Comparison of ENCODE assay signal across 18 cellular contexts in the genomic region with DNA sequence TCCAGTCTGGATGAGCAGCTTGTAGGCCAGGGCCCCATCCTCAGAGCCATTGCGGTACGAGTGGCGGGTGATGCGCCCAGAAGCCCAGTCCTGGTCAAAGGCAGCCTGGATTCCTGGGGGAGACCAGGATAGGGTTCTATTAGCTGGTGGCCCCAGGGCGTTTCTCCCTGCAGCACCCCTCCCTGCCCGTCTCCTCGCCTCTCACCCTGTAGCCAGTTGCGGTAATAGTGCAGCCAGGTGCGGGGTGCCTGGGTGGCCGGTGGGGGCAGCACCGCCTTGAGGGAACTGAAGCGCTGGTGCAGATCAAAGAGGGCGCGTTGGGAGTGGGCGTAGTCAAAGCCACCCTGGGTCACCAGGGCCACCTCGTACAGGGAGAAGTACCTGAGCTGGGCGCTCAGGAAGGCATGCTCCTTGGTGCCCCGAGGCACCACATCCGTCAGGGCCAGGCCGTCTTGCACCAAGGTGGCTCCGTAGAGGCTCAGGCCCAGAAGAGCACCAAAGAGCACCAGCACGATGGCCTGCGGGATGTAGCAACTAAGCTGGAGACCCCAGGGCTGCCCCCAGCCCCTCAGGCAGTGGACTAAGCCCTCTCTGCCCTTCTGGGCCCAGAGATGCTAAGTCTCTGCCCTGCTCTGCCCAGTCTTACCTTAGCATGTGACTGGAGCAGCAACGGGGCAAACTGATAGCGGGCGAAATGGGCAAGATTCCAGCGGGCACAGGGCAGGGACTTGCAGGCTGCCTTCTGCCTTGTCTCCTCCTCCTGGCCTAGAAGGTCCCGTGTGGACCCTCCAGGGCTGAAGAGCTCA. TPM values are rescaled to one million over a fixed set of nuclear protein-coding genes. Genes with fewer than 3 reads are reported as not detected.
A peak's percentile ranks its signal among the peaks of the same experiment; 100 is the strongest.
DNase-seq lines count a peak whose midpoint lies in the region; ATAC-seq and TF ChIP-seq lines count a peak whose summit lies in the region.
"Had no signal": no experiment of that assay in that cellular context is flagged by ENCODE, and none has a peak within 500 bp of the region (broad histone marks: within the 10 kb centered on the region; RNA-seq: fewer than 3 reads in every experiment).

No MANE protein-coding gene starts in this region.

- ATAC-seq in DND-41 (ENCODE audit: insufficient read depth, low read depth): 0 out of 3 replicates have a peak, but pooled peaks have one; percentile 15
- peak; percentile 80 for ATAC-seq in GM23338
- ATAC-seq: activated CD4-positive, CD25-positive, alpha-beta regulatory T cell treated with anti-CD3 and anti-CD28 coated beads, Interleukin-2, amount 50 U/mL, for 24 hours had no signal

- CTCF ChIA-PET in Caco-2 (lab: Charles Lee): interaction anchor here (0.6 kb wide), 1 partner anchor 28 kb away, joined by 3 read pairs; no protein-coding TSS in a partner anchor

- DNase-seq in DND-41 (no peak), GM23338 (ENCODE audit: low spot score) (peak; percentile 71), chondrocyte (ENCODE audit: low spot score) (peak; percentile 84), neural progenitor cell (ENCODE audit: low spot score) (no peak), ascending aorta (ENCODE audit: low spot score in 2 of 2) (no peak), NCI-H2227 (lab: John Stamatoyannopoulos, UW; ENCODE audit: unreplicated experiment) (no peak), NCI-H2171 treated with DMSO at 0.1 percent for 48 hours (lab: John Stamatoyannopoulos, UW) (no peak), Caco-2 (no peak)
- DNase-seq: activated naive CD4-positive, alpha-beta T cell treated with Interleukin-2 at 50 U/mL for 16 hours; esophagus squamous epithelium; KG1; NCI-H1105 treated with DMSO at 0.1 percent for 48 hours; NCI-H2227 treated with DMSO at 0.1 percent for 48 hours; stimulated activated CD4-positive, alpha-beta T cell treated with anti-CD3 and anti-CD28 coated beads, Interleukin-12 subunit alpha, Interleukin-12 subunit beta, amount 100 ng/mL, for 4 hours had no signal

- no peak overlapping the region for H3K4me3 Mint-ChIP-seq in GM23338
- H3K4me3 Mint-ChIP-seq in chondrocyte (ENCODE audit: unreplicated experiment): no peak overlapping the region
- H3K4me3 Mint-ChIP-seq in neural progenitor cell: no peak overlapping the region
- no peak overlapping the region for H3K4me3 Mint-ChIP-seq in Caco-2 (ENCODE audit: unreplicated experiment)
- H3K4me3 Mint-ChIP-seq: brain had no signal

- no peak overlapping the region for H2AFZ ChIP-seq in DND-41 (ENCODE audit: low read depth, low read length)
- H2AFZ ChIP-seq in GM23338: peak overlapping the region; percentile 56; the same call in 1 of the 2 replicates
- H2AFZ ChIP-seq in neural progenitor cell (replicated peaks): no peak overlapping the region
- H2AFZ ChIP-seq: parathyroid adenoma had no signal

- BruUV-seq in Caco-2 (replicated peaks; lab: Mats Ljungman, UMichigan): no TSS peak

- H3K27ac Mint-ChIP-seq in GM23338 (no peak overlapping the region), chondrocyte (ENCODE audit: unreplicated experiment) (no peak overlapping the region), neural progenitor cell (no peak overlapping the region), Caco-2 (ENCODE audit: unreplicated experiment) (no peak overlapping the region)
- H3K27ac Mint-ChIP-seq: brain had no signal

- POLR2A ChIA-PET in Caco-2 (lab: Charles Lee): interaction anchor here (0.8 to 1.0 kb wide), 2 partner anchors 8 to 46 kb away, joined by 3 read pairs; no protein-coding TSS in a partner anchor

- H3K4me2 ChIP-seq in DND-41 (ENCODE audit: insufficient read depth, low read length): no peak overlapping the region
- H3K4me2 ChIP-seq in GM23338: no peak overlapping the region
- no peak overlapping the region for H3K4me2 ChIP-seq in neural progenitor cell

- H3K36me3 Mint-ChIP-seq in GM23338 (ENCODE audit: low read depth) (no peaks in the 10 kb centered on the region), chondrocyte (ENCODE audit: low read depth) (no peaks in the 10 kb centered on the region), neural progenitor cell (no peaks in the 10 kb centered on the region), Caco-2 (ENCODE audit: insufficient read depth, unreplicated experiment) (no peaks in the 10 kb centered on the region)
- H3K36me3 Mint-ChIP-seq: brain had no signal

- H3K27ac ChIP-seq in DND-41 (ENCODE audit: low read length): no peak overlapping the region
- no peak overlapping the region for H3K27ac ChIP-seq in GM23338 (ENCODE audit: low read depth)
- no peak overlapping the region for H3K27ac ChIP-seq in neural progenitor cell
- H3K27ac ChIP-seq in ascending aorta: no peak overlapping the region
- H3K27ac ChIP-seq: parathyroid adenoma had no signal

- no peaks in the 10 kb centered on the region for H3K79me2 ChIP-seq in DND-41 (ENCODE audit: insufficient read depth, low read length)
- H3K79me2 ChIP-seq in GM23338 (replicated peaks; ENCODE audit: insufficient read depth): no peaks in the 10 kb centered on the region
- H3K79me2 ChIP-seq in neural progenitor cell (ENCODE audit: low read depth): no peaks in the 10 kb centered on the region
- H3K79me2 ChIP-seq: parathyroid adenoma had no signal

- no peaks in the 10 kb centered on the region for H3K27me3 ChIP-seq in DND-41 (ENCODE audit: insufficient read depth, low read length, poor library complexity)
- H3K27me3 ChIP-seq in GM23338 (ENCODE audit: insufficient read depth): no peaks in the 10 kb centered on the region
- H3K27me3 ChIP-seq in neural progenitor cell: no peaks in the 10 kb centered on the region
- H3K27me3 ChIP-seq in ascending aorta: no peaks in the 10 kb centered on the region
- H3K27me3 ChIP-seq in Caco-2 (replicated peaks; ENCODE audit: control insufficient read depth, insufficient read depth, low read length): no peaks in the 10 kb centered on the region
- H3K27me3 ChIP-seq: dorsolateral prefrontal cortex, esophagus squamous epithelium had no signal

- H4K20me1 ChIP-seq in DND-41 (ENCODE audit: insufficient read depth, low read length) (no peaks in the 10 kb centered on the region), GM23338 (replicated peaks; ENCODE audit: insufficient read depth) (no peaks in the 10 kb centered on the region), neural progenitor cell (ENCODE audit: low read depth) (no peaks in the 10 kb centered on the region)

- H3K4me1 ChIP-seq in DND-41 (ENCODE audit: insufficient read depth, low read length) (no peaks in the 10 kb centered on the region), GM23338 (ENCODE audit: insufficient read depth) (no peaks in the 10 kb centered on the region), neural progenitor cell (peaks cover 9% of the 10 kb centered on the region), ascending aorta (no peaks in the 10 kb centered on the region), Caco-2 (no peaks in the 10 kb centered on the region)
- H3K4me1 ChIP-seq: parathyroid adenoma had no signal

- H3K4me3 ChIP-seq in DND-41 (ENCODE audit: low read depth in 1 of 2, low read length in 2 of 2) (no peak overlapping the region), GM23338 (no peak overlapping the region), neural progenitor cell (no peak overlapping the region), ascending aorta (no peak overlapping the region), Caco-2 (ENCODE audit: low read depth, low read length) (no peak overlapping the region)
- H3K4me3 ChIP-seq: dorsolateral prefrontal cortex, esophagus squamous epithelium had no signal

- no peaks in the 10 kb centered on the region for H3K9me2 ChIP-seq in GM23338 (ENCODE audit: insufficient read depth)

- H3K9me3 Mint-ChIP-seq in GM23338 (no peaks in the 10 kb centered on the region), chondrocyte (ENCODE audit: low read depth) (no peaks in the 10 kb centered on the region), neural progenitor cell (no peaks in the 10 kb centered on the region), Caco-2 (ENCODE audit: unreplicated experiment) (no peaks in the 10 kb centered on the region)
- H3K9me3 Mint-ChIP-seq: brain had no signal

- H3K9ac ChIP-seq in DND-41 (ENCODE audit: low read depth, low read length) (no peak overlapping the region), neural progenitor cell (no peak overlapping the region)
- H3K9ac ChIP-seq: parathyroid adenoma had no signal

- no peaks in the 10 kb centered on the region for H3F3A ChIP-seq in GM23338 (replicated peaks; ENCODE audit: low read depth)
- no peaks in the 10 kb centered on the region for H3F3A ChIP-seq in neural progenitor cell (ENCODE audit: low read depth)

- intact Hi-C loops in ascending aorta (cut with DNase I): no loop called here
- intact Hi-C loops in Caco-2 (cut with micrococcal nuclease; ENCODE audit: unreplicated experiment): no loop called here

- no peaks in the 10 kb centered on the region for H3K36me3 ChIP-seq in DND-41 (ENCODE audit: insufficient read depth, low read length)
- no peaks in the 10 kb centered on the region for H3K36me3 ChIP-seq in GM23338 (ENCODE audit: insufficient read depth)
- H3K36me3 ChIP-seq in neural progenitor cell: no peaks in the 10 kb centered on the region
- H3K36me3 ChIP-seq in ascending aorta: no peaks in the 10 kb centered on the region
- H3K36me3 ChIP-seq in Caco-2 (ENCODE audit: control insufficient read depth, insufficient read depth, low read length): no peaks in the 10 kb centered on the region
- H3K36me3 ChIP-seq: esophagus squamous epithelium had no signal

- peaks cover 9% of the 10 kb centered on the region for H3K27me3 Mint-ChIP-seq in GM23338 (ENCODE audit: insufficient read depth, low read depth, poor library complexity)
- no peaks in the 10 kb centered on the region for H3K27me3 Mint-ChIP-seq in chondrocyte (ENCODE audit: low read depth)
- peaks cover 7% of the 10 kb centered on the region for H3K27me3 Mint-ChIP-seq in neural progenitor cell (ENCODE audit: insufficient read depth, low read depth)
- no peaks in the 10 kb centered on the region for H3K27me3 Mint-ChIP-seq in Caco-2 (ENCODE audit: insufficient read depth, unreplicated experiment)
- H3K27me3 Mint-ChIP-seq: brain had no signal

- TF ChIP-seq CTCF in DND-41 (IDR thresholded peaks at IDR 0.05; ENCODE audit: borderline replicate concordance, extremely low read depth, low read length, poor library complexity, severe bottlenecking) (no peak), GM23338 (conservative IDR thresholded peaks at IDR 0.05; ENCODE audit: low read depth in 2 of 2) (peak; percentile 42 to 65), chondrocyte (IDR thresholded peaks at IDR 0.05) (no peak), neural progenitor cell (IDR thresholded peaks at IDR 0.05) (peak; percentile 35), ascending aorta (IDR thresholded peaks at IDR 0.05) (no peak), Caco-2 (IDR thresholded peaks at IDR 0.05; ENCODE audit: insufficient read depth in 1 of 2, low read depth in 1 of 2, low read length in 1 of 2, severe bottlenecking in 1 of 2, unreplicated experiment in 1 of 2) (no peak)

- peaks cover 15% of the 10 kb centered on the region for H3K4me1 Mint-ChIP-seq in GM23338
- H3K4me1 Mint-ChIP-seq in chondrocyte (ENCODE audit: low read depth): no peaks in the 10 kb centered on the region
- peaks cover 3% of the 10 kb centered on the region for H3K4me1 Mint-ChIP-seq in neural progenitor cell
- no peaks in the 10 kb centered on the region for H3K4me1 Mint-ChIP-seq in Caco-2 (ENCODE audit: low read depth, unreplicated experiment)
- H3K4me1 Mint-ChIP-seq: brain had no signal

- H3K9me3 ChIP-seq in DND-41 (ENCODE audit: insufficient read depth, low read length, severe bottlenecking) (no peaks in the 10 kb centered on the region), neural progenitor cell (ENCODE audit: low read depth) (no peaks in the 10 kb centered on the region), ascending aorta (no peaks in the 10 kb centered on the region), Caco-2 (no peaks in the 10 kb centered on the region)
- H3K9me3 ChIP-seq: esophagus squamous epithelium had no signal

RNA-seq across cellular contexts. Expression of a gene that starts 15.7 kb away (rescaled TPM):
- 0.63 and 0.74 TPM in 2 replicates for total RNA-seq in GM23338 (2014; rRNA removed; shearing (Covaris generic))
- polyA plus RNA-seq in GM23338 (2016; fragmentation: Nextera tagmentation; extraction: Ambion mirVana): 0.52 and 0.74 TPM in 2 replicates
- total RNA-seq in chondrocyte (1.3 to 2.0 TPM (median 1.3 TPM) in 3 replicates), neural progenitor cell (ENCODE audit: low replicate concordance) (0.09 TPM in 1 of 2 replicates, not detected in the other), ascending aorta (not detected), Caco-2 (2022) (0.44 and 0.48 TPM in 2 replicates)

RNA-seq across cellular contexts. Expression of a gene that starts 19.1 kb away (rescaled TPM):
- total RNA-seq in GM23338 (2014; rRNA removed; shearing (Covaris generic)): 0.16 and 0.66 TPM in 2 replicates
- polyA plus RNA-seq in GM23338 (2016; fragmentation: Nextera tagmentation; extraction: Ambion mirVana): 0.33 and 0.37 TPM in 2 replicates
- total RNA-seq in chondrocyte: 43.4 to 46.5 TPM (median 44.1 TPM) in 3 replicates
- total RNA-seq in neural progenitor cell (ENCODE audit: low replicate concordance): 1.4 and 1.7 TPM in 2 replicates
- total RNA-seq in ascending aorta: 15.1 TPM
- total RNA-seq in Caco-2 (2022): 0.53 and 1.6 TPM in 2 replicates

RNA-seq across cellular contexts. Expression of a gene that starts 20.2 kb away (rescaled TPM):
- total RNA-seq in GM23338 (2014; rRNA removed; shearing (Covaris generic)): 0.73 TPM in 1 of 2 replicates, not detected in the other
- not detected in 2 replicates for polyA plus RNA-seq in GM23338 (2016; fragmentation: Nextera tagmentation; extraction: Ambion mirVana)
- total RNA-seq in chondrocyte (not detected in 3 replicates), neural progenitor cell (ENCODE audit: low replicate concordance) (not detected in 2 replicates), ascending aorta (not detected), Caco-2 (2022) (not detected in 2 replicates)
- total RNA-seq: esophagus squamous epithelium had no signal

RNA-seq across cellular contexts. Expression of a gene that starts 27.2 kb away (rescaled TPM):
- 11.8 and 15.1 TPM in 2 replicates for total RNA-seq in GM23338 (2014; rRNA removed; shearing (Covaris generic))
- 7.6 and 8.7 TPM in 2 replicates for polyA plus RNA-seq in GM23338 (2016; fragmentation: Nextera tagmentation; extraction: Ambion mirVana)
- 24.2 to 30.0 TPM (median 29.0 TPM) in 3 replicates for total RNA-seq in chondrocyte
- 2.2 and 6.6 TPM in 2 replicates for total RNA-seq in neural progenitor cell (ENCODE audit: low replicate concordance)
- 107 TPM for total RNA-seq in ascending aorta
- total RNA-seq in Caco-2 (2022): 3.2 and 5.2 TPM in 2 replicates

RNA-seq across cellular contexts. Expression of a gene that starts 39.4 kb away (rescaled TPM):
- 0.58 and 0.63 TPM in 2 replicates for total RNA-seq in GM23338 (2014; rRNA removed; shearing (Covaris generic))
- polyA plus RNA-seq in GM23338 (2016; fragmentation: Nextera tagmentation; extraction: Ambion mirVana): 1.5 and 1.6 TPM in 2 replicates
- total RNA-seq in chondrocyte: 0.19 to 0.37 TPM (median 0.33 TPM) in 3 replicates
- 0.65 and 0.84 TPM in 2 replicates for total RNA-seq in neural progenitor cell (ENCODE audit: low replicate concordance)
- not detected for total RNA-seq in ascending aorta
- total RNA-seq in Caco-2 (2022): not detected in 2 replicates

Comparison
In these comparisons a context has a peak if more than half of its experiments do, and no peak if none do; other contexts are left out.
1. DNase-seq: peak in GM23338 (single experiment) and chondrocyte (single experiment); none in DND-41 (single experiment), neural progenitor cell (single experiment), ascending aorta (0 of 2), NCI-H2227 (single experiment), NCI-H2171 treated with DMSO at 0.1 percent for 48 hours (single experiment) and Caco-2 (0 of 2).
2. CTCF ChIP-seq: peak in GM23338 (2 of 2) and neural progenitor cell (single experiment); none in DND-41 (single experiment), chondrocyte (single experiment), ascending aorta (0 of 3) and Caco-2 (0 of 2).